In the genomic region with DNA sequence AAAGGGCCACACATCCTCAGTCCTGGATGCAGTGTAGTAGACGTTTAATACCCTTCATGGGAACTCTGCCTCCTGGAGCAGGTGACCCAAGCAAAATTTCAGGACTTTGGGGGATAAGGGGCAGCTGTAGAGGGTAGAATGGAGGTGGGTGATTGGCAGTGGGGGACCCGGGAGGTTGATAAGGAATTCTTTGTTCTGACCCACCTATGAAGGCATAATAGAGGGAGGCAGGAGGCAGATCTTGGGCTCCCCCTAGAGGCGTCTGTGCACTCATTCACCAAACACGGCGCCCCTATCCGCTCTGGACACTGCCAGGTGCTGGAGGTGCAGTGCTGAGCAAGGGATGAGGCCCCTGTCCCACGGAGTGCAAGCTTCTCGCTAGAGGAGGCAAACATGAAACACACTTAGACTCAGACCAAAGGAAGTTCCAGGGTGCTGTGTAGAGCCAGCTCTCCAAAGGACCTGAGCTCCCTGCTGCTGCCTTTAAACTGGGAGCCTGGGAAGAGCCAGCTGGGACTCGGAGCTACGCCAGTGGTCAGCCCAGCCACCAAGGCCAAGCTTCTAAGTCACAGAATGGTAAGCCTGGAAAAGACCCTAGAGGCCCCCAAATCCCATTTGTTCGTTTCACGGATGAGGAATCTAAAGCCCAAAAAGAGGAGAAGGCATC, we compare ENCODE assay signal across 8 cellular contexts. TPM values are rescaled to one million over a fixed set of nuclear protein-coding genes. Genes with fewer than 3 reads are reported as not detected.
DNase-seq lines count a peak whose midpoint lies in the region; ATAC-seq and TF ChIP-seq lines count a peak whose summit lies in the region.

No MANE protein-coding gene starts in this region.

- no peak overlapping the region for H3K27ac ChIP-seq in RWPE2 (ENCODE audit: poor library complexity, severe bottlenecking)
- H3K27ac ChIP-seq in prostate gland: peak overlapping the region in 1 of 2 donors; percentile 27

- intact Hi-C loops in prostate gland (cut with DNase I): no loop called here
- intact Hi-C loops in posterior vena cava (cut with DNase I): loop anchor here (5.0 kb wide), 2 partner anchors 36 to 71 kb away; no protein-coding TSS in a partner anchor

- 49% methylated on average over 12 of the region's 12 CpGs for WGBS in prostate gland

- no peaks in the 10 kb centered on the region for H3K36me3 ChIP-seq in RWPE2 (ENCODE audit: low read depth)
- no peaks in the 10 kb centered on the region for H3K36me3 ChIP-seq in prostate gland

- H3K27me3 ChIP-seq in RWPE2 (ENCODE audit: insufficient read depth, poor library complexity, severe bottlenecking) (no peaks in the 10 kb centered on the region), prostate gland (replicated peaks; ENCODE audit: insufficient read depth) (no peaks in the 10 kb centered on the region)

- H3K9me3 ChIP-seq in RWPE2 (ENCODE audit: severe bottlenecking): no peaks in the 10 kb centered on the region
- H3K9me3 ChIP-seq in prostate gland: no peaks in the 10 kb centered on the region

- DNase-seq in DMS53 treated with DMSO at 0.1 percent for 48 hours (lab: John Stamatoyannopoulos, UW; ENCODE audit: unreplicated experiment) (peak; percentile 64), RWPE2 (ENCODE audit: low spot score) (peak; percentile 77), germinal center (ENCODE audit: low spot score) (peak; percentile 78), prostate gland (ENCODE audit: low spot score) (no peak), posterior vena cava (ENCODE audit: low spot score) (no peak)
- peak; percentile 41 for DNase-seq in Jurkat, Clone E6-1 (ENCODE audit: low read depth, low spot score)
- peak; percentile 47 for DNase-seq in activated T-helper 9 cell treated with anti-CD3 and anti-CD28 coated beads, Interleukin-2, amount 50 U/mL, for 16 hours (ENCODE audit: low read depth)

- no peak for TF ChIP-seq POLR2A in prostate gland (IDR thresholded peaks at IDR 0.05)

- TF ChIP-seq CTCF in RWPE2 (IDR thresholded peaks at IDR 0.05; ENCODE audit: poor library complexity, severe bottlenecking) (peak; percentile 95), prostate gland (IDR thresholded peaks at IDR 0.05) (peak in 3 of 4 experiments; percentile 53 to 64 (median 57))

- H3K4me3 ChIP-seq in Jurkat, Clone E6-1 (ENCODE audit: low read length): no peak overlapping the region
- H3K4me3 ChIP-seq in RWPE2 (ENCODE audit: severe bottlenecking) (no peak overlapping the region), prostate gland (no peak overlapping the region)

- ATAC-seq in GM21529 (IDR thresholded peaks at IDR 0.05; ENCODE audit: unreplicated experiment): peak; percentile 85
- ATAC-seq in RWPE2 (ENCODE audit: low read depth): peak; percentile 85

- H3K4me1 ChIP-seq in RWPE2 (ENCODE audit: insufficient read depth, poor library complexity, severe bottlenecking) (no peaks in the 10 kb centered on the region), prostate gland (replicated peaks) (no peaks in the 10 kb centered on the region)

RNA-seq across cellular contexts. Expression of a gene that starts 7.7 kb away (rescaled TPM):
- not detected for polyA plus RNA-seq in Jurkat, Clone E6-1 (2012; ENCODE audit: insufficient read depth, insufficient read length)
- total RNA-seq in prostate gland (1 to 10 TPM in 1 of 2 donors, not detected in 1; 9.3 TPM), posterior vena cava (10 to 100 TPM in 1 of 2 donors, 1 to 10 TPM in 1; 8.5 to 15.2 TPM)

RNA-seq across cellular contexts. Expression of a gene that starts 13.6 kb away (rescaled TPM):
- polyA plus RNA-seq in Jurkat, Clone E6-1 (2012; ENCODE audit: insufficient read depth, insufficient read length): 29.0 TPM
- 10 to 100 TPM in 1 of 2 donors, 1 to 10 TPM in 1; 7.7 to 20.7 TPM for total RNA-seq in prostate gland
- total RNA-seq in posterior vena cava: 1 to 10 TPM; 3.1 to 5.6 TPM

RNA-seq across cellular contexts. Expression of a gene that starts 26.1 kb away (rescaled TPM):
- polyA plus RNA-seq in Jurkat, Clone E6-1 (2012; ENCODE audit: insufficient read depth, insufficient read length): 7.7 TPM
- 10 to 100 TPM; 11.1 to 12.0 TPM for total RNA-seq in prostate gland
- 10 to 100 TPM; 13.1 to 16.0 TPM for total RNA-seq in posterior vena cava

Comparison
In these comparisons a context has a peak if more than half of its experiments do, and no peak if none do; other contexts are left out.
1. DNase-seq: peak in DMS53 treated with DMSO at 0.1 percent for 48 hours (single experiment), Jurkat, Clone E6-1 (single experiment), RWPE2 (single experiment), activated T-helper 9 cell treated with anti-CD3 and anti-CD28 coated beads, Interleukin-2, amount 50 U/mL, for 16 hours (single experiment) and germinal center (single experiment); none in prostate gland (single experiment) and posterior vena cava (single experiment).